In the genomic region with DNA sequence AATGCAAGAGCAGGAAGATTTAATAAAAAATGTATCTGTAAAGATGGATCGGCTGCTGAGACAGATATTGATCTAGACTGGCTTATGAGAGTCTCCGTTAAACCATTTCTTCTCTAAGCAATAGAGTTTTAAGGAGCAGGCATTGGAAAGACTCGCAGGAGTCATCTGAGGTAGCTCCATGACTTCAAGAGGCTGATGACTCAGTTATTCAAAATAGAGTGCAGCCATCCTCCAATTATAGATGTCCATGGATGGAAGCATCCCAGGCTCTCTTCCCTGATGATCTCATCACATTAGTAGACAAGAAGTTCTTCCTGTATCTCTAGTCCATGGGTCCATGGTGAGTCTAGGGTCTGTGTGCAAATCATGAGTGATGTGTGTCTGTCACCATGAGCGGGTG, we compare ENCODE assay signal across 16 cellular contexts.
A peak's percentile ranks its signal among the peaks of the same experiment; 100 is the strongest.
DNase-seq lines count a peak whose midpoint lies in the region; ATAC-seq, FAIRE-seq and TF ChIP-seq lines count a peak whose summit lies in the region.
"Had no signal": no experiment of that assay in that cellular context is flagged by ENCODE, and none has a peak within 500 bp of the region (broad histone marks: within the 10 kb centered on the region; RNA-seq: fewer than 3 reads in every experiment).

No MANE protein-coding gene starts in this region.

- no peak overlapping the region for H3K4me3 ChIP-seq in BLaER1 treated with 17β-estradiol and CSF1 and Interleukin-3, amounts not matched to agents 10 nM and 100 nM
- H3K4me3 ChIP-seq in astrocyte (ENCODE audit: insufficient read depth, low read depth, low read length), result no peak overlapping the region
- H3K4me3 ChIP-seq: sigmoid colon, vagina had no signal

- peaks cover 0 to 29% (median 18%) of the 10 kb centered on the region in 10 experiments; a peak in 12 of 20 replicates for H3K4me1 ChIP-seq in BLaER1 treated with 17β-estradiol and CSF1 and Interleukin-3, amounts not matched to agents 10 nM and 100 nM
- peaks cover 12% of the 10 kb centered on the region for H3K4me1 ChIP-seq in astrocyte (ENCODE audit: insufficient read depth, low read length)
- H3K4me1 ChIP-seq: foreskin keratinocyte, vagina had no signal

- no peak for TF ChIP-seq CTCF in astrocyte (IDR thresholded peaks at IDR 0.05; ENCODE audit: insufficient read depth, low read depth, low read length)

- no peaks in the 10 kb centered on the region for H3K36me3 ChIP-seq in BLaER1 treated with 17β-estradiol and CSF1 and Interleukin-3, amounts not matched to agents 10 nM and 100 nM
- H3K36me3 ChIP-seq in astrocyte (ENCODE audit: insufficient read depth, low read length), result no peaks in the 10 kb centered on the region
- H3K36me3 ChIP-seq: sigmoid colon, vagina had no signal

- no peak overlapping the region for H2AFZ ChIP-seq in astrocyte (ENCODE audit: low read depth, low read length)

- H3K27me3 ChIP-seq in BLaER1 treated with 17β-estradiol and CSF1 and Interleukin-3, amounts not matched to agents 10 nM and 100 nM, result no peaks in the 10 kb centered on the region
- H3K27me3 ChIP-seq in astrocyte (ENCODE audit: insufficient read depth, low read length), result no peaks in the 10 kb centered on the region
- H3K27me3 ChIP-seq: foreskin keratinocyte, sigmoid colon, vagina had no signal

- no peak overlapping the region for H3K27ac Mint-ChIP-seq in astrocyte (ENCODE audit: unreplicated experiment)
- H3K27ac Mint-ChIP-seq: memory B cell had no signal

- H3K4me3 Mint-ChIP-seq in astrocyte (ENCODE audit: unreplicated experiment), result no peak overlapping the region
- H3K4me3 Mint-ChIP-seq: memory B cell had no signal

- H3K9me3 ChIP-seq in BLaER1 treated with 17β-estradiol and CSF1 and Interleukin-3, amounts not matched to agents 10 nM and 100 nM (replicated peaks in 1 of 11), result no peaks in the 10 kb centered on the region
- no peaks in the 10 kb centered on the region for H3K9me3 ChIP-seq in astrocyte (ENCODE audit: insufficient read depth, low read depth, low read length)
- H3K9me3 ChIP-seq: sigmoid colon, vagina had no signal

- H3K27me3 Mint-ChIP-seq in astrocyte (ENCODE audit: low read depth, unreplicated experiment), result no peaks in the 10 kb centered on the region
- H3K27me3 Mint-ChIP-seq: memory B cell had no signal

- H3K79me2 ChIP-seq in astrocyte (ENCODE audit: insufficient read depth, low read length), result no peaks in the 10 kb centered on the region

- DNase-seq in HCEC 1CT (peak; percentile 75), astrocyte (ENCODE audit: low read depth) (peak; percentile 92), non-pigmented ciliary epithelial cell (ENCODE audit: low read depth) (peak; percentile 31), SW 1271 (lab: John Stamatoyannopoulos, UW) (no peak), activated T-cell treated with anti-CD3 and anti-CD28 coated beads for 4 hours (no peak)
- DNase-seq: activated CD4-positive, alpha-beta T cell treated with anti-CD3 and anti-CD28 coated beads, Interleukin-2, amount 50 U/mL, for 4 hours; foreskin keratinocyte; NCI-H1048; NCI-H510A treated with DMSO at 0.1 percent for 48 hours; sigmoid colon; stimulated activated naive CD4-positive, alpha-beta T cell; T1000 had no signal

- peak overlapping the region in 7 of 11 experiments; percentile 17 to 66 (median 38); a peak in 12 of 22 replicates for H3K4me2 ChIP-seq in BLaER1 treated with 17β-estradiol and CSF1 and Interleukin-3, amounts not matched to agents 10 nM and 100 nM
- H3K4me2 ChIP-seq in astrocyte (ENCODE audit: low read length), result peak overlapping the region; percentile 9

- no peaks in the 10 kb centered on the region for H4K20me1 ChIP-seq in BLaER1 treated with 17β-estradiol and CSF1 and Interleukin-3, amounts not matched to agents 10 nM and 100 nM
- H4K20me1 ChIP-seq in astrocyte (ENCODE audit: insufficient read depth, low read length), result no peaks in the 10 kb centered on the region

- peaks cover 8% of the 10 kb centered on the region for H3K9me3 Mint-ChIP-seq in astrocyte (ENCODE audit: unreplicated experiment)

- ATAC-seq in GM21737 (IDR thresholded peaks at IDR 0.05; ENCODE audit: unreplicated experiment), result no peak
- ATAC-seq: foreskin keratinocyte had no signal

- H3K27ac ChIP-seq in BLaER1 treated with 17β-estradiol and CSF1 and Interleukin-3, amounts not matched to agents 10 nM and 100 nM, result no peak overlapping the region
- H3K27ac ChIP-seq in astrocyte (ENCODE audit: low read depth, low read length), result peak overlapping the region; percentile 47
- H3K27ac ChIP-seq: foreskin keratinocyte, sigmoid colon, vagina had no signal

- no peak overlapping the region for H3K9ac ChIP-seq in BLaER1 treated with 17β-estradiol and CSF1 and Interleukin-3, amounts not matched to agents 10 nM and 100 nM
- no peak overlapping the region for H3K9ac ChIP-seq in astrocyte (ENCODE audit: low read length)

- no peaks in the 10 kb centered on the region for H3K4me1 Mint-ChIP-seq in astrocyte (ENCODE audit: low read depth, unreplicated experiment)
- H3K4me1 Mint-ChIP-seq: memory B cell had no signal

- no peak for FAIRE-seq in astrocyte (lab: Jason Lieb, UNC)

- no peaks in the 10 kb centered on the region for H3K36me3 Mint-ChIP-seq in astrocyte (ENCODE audit: low read depth, unreplicated experiment)
- H3K36me3 Mint-ChIP-seq: memory B cell had no signal

Comparison
In these comparisons a context has a peak if more than half of its experiments do, and no peak if none do; other contexts are left out.
1. DNase-seq: peak in HCEC 1CT (single experiment), astrocyte (single experiment) and non-pigmented ciliary epithelial cell (single experiment); none in SW 1271 (0 of 2) and activated T-cell treated with anti-CD3 and anti-CD28 coated beads for 4 hours (single experiment).